Comparison of ENCODE assay signal across 15 cellular contexts in the genomic region with DNA sequence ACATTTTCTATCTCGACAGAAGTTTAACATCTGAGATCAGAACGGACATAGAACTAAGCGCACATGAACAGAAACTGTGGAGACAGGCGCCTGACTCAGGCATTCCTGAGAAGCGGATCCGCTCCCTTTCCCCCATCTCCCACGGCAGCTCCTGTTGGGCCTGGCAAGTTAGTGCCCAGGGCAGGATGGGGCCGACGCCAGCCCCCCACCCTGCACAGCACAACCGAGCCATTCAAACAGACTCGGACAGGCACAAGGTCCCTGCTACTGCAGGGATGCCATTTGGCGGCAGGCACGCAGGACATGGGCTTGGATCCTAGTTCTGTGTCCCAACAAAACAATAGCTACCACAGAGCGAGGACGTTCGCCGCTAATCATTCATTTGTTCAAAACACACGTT.
DNase-seq lines count a peak whose midpoint lies in the region; ATAC-seq lines count a peak whose summit lies in the region.
"Had no signal": no experiment of that assay in that cellular context is flagged by ENCODE, and none has a peak within 500 bp of the region (broad histone marks: within the 10 kb centered on the region; RNA-seq: fewer than 3 reads in every experiment).

No MANE protein-coding gene starts in this region.

- H3K4me1 ChIP-seq in neuronal stem cell (ENCODE audit: control insufficient read depth in 2 of 2, insufficient read depth in 1 of 2, low read depth in 1 of 2, low read length in 2 of 2) = peaks cover 22 to 26% of the 10 kb centered on the region in 2 donors
- H3K4me1 ChIP-seq: HAP-1 had no signal

- no peak overlapping the region for H2BK120ac ChIP-seq in neuronal stem cell (ENCODE audit: low read depth, low read length)

- no peaks in the 10 kb centered on the region for H3K79me1 ChIP-seq in neuronal stem cell (ENCODE audit: low read depth, low read length)

- no peak overlapping the region for H4K8ac ChIP-seq in neuronal stem cell (ENCODE audit: low read depth, low read length)

- H3K18ac ChIP-seq in neuronal stem cell (ENCODE audit: low read length) = peak overlapping the region; percentile 40

- no peak overlapping the region for H2AFZ ChIP-seq in neuronal stem cell (ENCODE audit: low read length)

- H3K23ac ChIP-seq in neuronal stem cell (ENCODE audit: low read depth, low read length, poor library complexity) = no peak overlapping the region

- no peak for DNase-seq in activated T-cell treated with anti-CD3 and anti-CD28 coated beads, Interleukin-2, amount 50 U/mL, for 24 hours
- DNase-seq in activated T-cell treated with anti-CD3 and anti-CD28 coated beads, Interleukin-2, amount 50 U/mL, for 4 hours = no peak
- DNase-seq in T-helper 17 cell = no peak
- no peak for DNase-seq in neuronal stem cell (ENCODE audit: low spot score)
- no peak for DNase-seq in cerebellar nuclear complex (lab: John Stamatoyannopoulos, UW)
- DNase-seq: Caco-2, DMS153, DND-41, GDM1, GOT3, HFFc6 had no signal

- peaks cover 10% of the 10 kb centered on the region for H3K36me3 Mint-ChIP-seq in activated T-cell treated with anti-CD3 and anti-CD28 coated beads, Interleukin-2, amount 50 U/mL, for 24 hours (ENCODE audit: low read depth)
- peaks cover 8% of the 10 kb centered on the region for H3K36me3 Mint-ChIP-seq in activated T-cell treated with anti-CD3 and anti-CD28 coated beads, Interleukin-2, amount 50 U/mL, for 4 hours (ENCODE audit: insufficient read depth)
- peaks cover 2% of the 10 kb centered on the region for H3K36me3 Mint-ChIP-seq in T-helper 17 cell (ENCODE audit: low read depth)

- no peak overlapping the region for H3K9ac ChIP-seq in neuronal stem cell (ENCODE audit: low read depth, low read length, poor library complexity)

- no peaks in the 10 kb centered on the region for H3K36me3 ChIP-seq in neuronal stem cell (replicated peaks in 1 of 2; ENCODE audit: control insufficient read depth in 2 of 2, insufficient read depth in 2 of 2, low read length in 2 of 2)
- H3K36me3 ChIP-seq: HAP-1 had no signal

- H3K4me1 Mint-ChIP-seq in activated T-cell treated with anti-CD3 and anti-CD28 coated beads, Interleukin-2, amount 50 U/mL, for 24 hours (ENCODE audit: low read depth) = peaks cover 24% of the 10 kb centered on the region
- peaks cover 12% of the 10 kb centered on the region for H3K4me1 Mint-ChIP-seq in activated T-cell treated with anti-CD3 and anti-CD28 coated beads, Interleukin-2, amount 50 U/mL, for 4 hours (ENCODE audit: low read depth)
- H3K4me1 Mint-ChIP-seq in T-helper 17 cell = peaks cover 21% of the 10 kb centered on the region

- no peaks in the 10 kb centered on the region for H3K9me3 Mint-ChIP-seq in activated T-cell treated with anti-CD3 and anti-CD28 coated beads, Interleukin-2, amount 50 U/mL, for 24 hours
- H3K9me3 Mint-ChIP-seq in activated T-cell treated with anti-CD3 and anti-CD28 coated beads, Interleukin-2, amount 50 U/mL, for 4 hours = no peaks in the 10 kb centered on the region
- H3K9me3 Mint-ChIP-seq: CD8-positive, alpha-beta T cell; HFFc6 had no signal

- H3K9me3 ChIP-seq in T-helper 17 cell (ENCODE audit: control insufficient read depth, low read length, poor library complexity, severe bottlenecking) (no peaks in the 10 kb centered on the region), neuronal stem cell (replicated peaks in 1 of 2; ENCODE audit: control insufficient read depth in 2 of 2, insufficient read depth in 1 of 2, low read depth in 1 of 2, low read length in 2 of 2) (no peaks in the 10 kb centered on the region)
- H3K9me3 ChIP-seq: Caco-2, HAP-1 had no signal

- H3K4me2 ChIP-seq in neuronal stem cell (ENCODE audit: insufficient read depth, low read length, poor library complexity, severe bottlenecking) = no peak overlapping the region

- no CpG with 5 or more reads among the region's 18 CpGs for WGBS in neuronal stem cell (ENCODE audit: extremely low coverage in 2 of 2, insufficient read length in 2 of 2, insufficient replicate concordance in 1 of 2), 2 donors

- H2BK15ac ChIP-seq in neuronal stem cell (ENCODE audit: low read length) = no peak overlapping the region

- H3K4ac ChIP-seq in neuronal stem cell (ENCODE audit: low read length) = no peak overlapping the region

- H3K4me3 ChIP-seq in neuronal stem cell (ENCODE audit: low read length in 2 of 2) = no peak overlapping the region
- H3K4me3 ChIP-seq: GM12878, HAP-1 had no signal

- ATAC-seq in activated T-cell treated with anti-CD3 and anti-CD28 coated beads, Interleukin-2, amount 50 U/mL, for 4 hours = no peak
- no peak for ATAC-seq in T-helper 17 cell
- no peak for ATAC-seq in GM19467 (IDR thresholded peaks at IDR 0.05; ENCODE audit: unreplicated experiment)
- ATAC-seq: CD8-positive, alpha-beta T cell; GM12878 had no signal

- no peak overlapping the region for H3K27ac ChIP-seq in neuronal stem cell (replicated peaks; ENCODE audit: low read length)

- no peak overlapping the region for H2AK5ac ChIP-seq in neuronal stem cell (ENCODE audit: low read depth, low read length)

- H3K4me3 Mint-ChIP-seq in activated T-cell treated with anti-CD3 and anti-CD28 coated beads, Interleukin-2, amount 50 U/mL, for 24 hours = no peak overlapping the region
- H3K4me3 Mint-ChIP-seq in activated T-cell treated with anti-CD3 and anti-CD28 coated beads, Interleukin-2, amount 50 U/mL, for 4 hours = no peak overlapping the region
- peak overlapping the region; percentile 41 for H3K4me3 Mint-ChIP-seq in T-helper 17 cell
- H3K4me3 Mint-ChIP-seq: CD8-positive, alpha-beta T cell; HFFc6 had no signal

- no peaks in the 10 kb centered on the region for H3K27me3 ChIP-seq in neuronal stem cell (ENCODE audit: control insufficient read depth in 3 of 3, insufficient read depth in 3 of 3, low read depth in 1 of 3, low read length in 3 of 3)

- no peak overlapping the region for H2BK12ac ChIP-seq in neuronal stem cell (ENCODE audit: low read length)

- H2BK5ac ChIP-seq in neuronal stem cell (ENCODE audit: low read length) = no peak overlapping the region

- H3K14ac ChIP-seq in neuronal stem cell (ENCODE audit: low read length) = no peak overlapping the region

- no peaks in the 10 kb centered on the region for H3K27me3 Mint-ChIP-seq in activated T-cell treated with anti-CD3 and anti-CD28 coated beads, Interleukin-2, amount 50 U/mL, for 24 hours
- no peaks in the 10 kb centered on the region for H3K27me3 Mint-ChIP-seq in activated T-cell treated with anti-CD3 and anti-CD28 coated beads, Interleukin-2, amount 50 U/mL, for 4 hours (ENCODE audit: low read depth)
- H3K27me3 Mint-ChIP-seq in T-helper 17 cell = no peaks in the 10 kb centered on the region

- peak overlapping the region; percentile 18 for H3K27ac Mint-ChIP-seq in activated T-cell treated with anti-CD3 and anti-CD28 coated beads, Interleukin-2, amount 50 U/mL, for 24 hours
- peak overlapping the region; percentile 86 for H3K27ac Mint-ChIP-seq in T-helper 17 cell
- H3K27ac Mint-ChIP-seq: HFFc6 had no signal

- H4K91ac ChIP-seq in neuronal stem cell (ENCODE audit: low read depth, low read length, poor library complexity) = no peak overlapping the region
